Comparison of ENCODE assay signal across 7 cellular contexts in genomic region chr21:30408782-30409494, GRCh38. TPM values are rescaled to one million over a fixed set of nuclear protein-coding genes. Genes with fewer than 3 reads are reported as not detected.
A peak's percentile ranks its signal among the peaks of the same experiment; 100 is the strongest.
DNase-seq lines count a peak whose midpoint lies in the region; ATAC-seq and TF ChIP-seq lines count a peak whose summit lies in the region.
"Had no signal": no experiment of that assay in that cellular context is flagged by ENCODE, and none has a peak within 500 bp of the region (broad histone marks: within the 10 kb centered on the region; RNA-seq: fewer than 3 reads in every experiment).

No MANE protein-coding gene starts in this region.

- peak; percentile 82 for TF ChIP-seq CTCF in LNCAP (IDR thresholded peaks at IDR 0.05)
- no peak; the same call in 1 of the 2 replicates for TF ChIP-seq CTCF in WTC11 (IDR thresholded peaks at IDR 0.05)
- TF ChIP-seq CTCF in lung (IDR thresholded peaks at IDR 0.05; ENCODE audit: control extremely low read depth, extremely low read depth), result no peak

- H3K9me3 Mint-ChIP-seq in WTC11, result peaks cover 16% of the 10 kb centered on the region; the same call in 1 of the 2 replicates
- peaks cover 5 to 14% of the 10 kb centered on the region in 2 donors for H3K9me3 Mint-ChIP-seq in effector memory CD8-positive, alpha-beta T cell

- no peak overlapping the region for H3K27ac ChIP-seq in lung (ENCODE audit: low read depth in 1 of 2, low read length in 1 of 2)
- no peak overlapping the region for H3K27ac ChIP-seq in aorta (ENCODE audit: low read depth in 1 of 2, low read length in 2 of 2)

- H3K4me3 ChIP-seq in lung (no peak overlapping the region), aorta (ENCODE audit: low read length in 2 of 2) (no peak overlapping the region)

- H3K27me3 Mint-ChIP-seq in WTC11 (ENCODE audit: low read depth), result no peaks in the 10 kb centered on the region; the same call in 1 of the 2 replicates
- no peaks in the 10 kb centered on the region for H3K27me3 Mint-ChIP-seq in effector memory CD8-positive, alpha-beta T cell

- no peaks in the 10 kb centered on the region for H3K36me3 ChIP-seq in lung (ENCODE audit: control insufficient read depth in 2 of 2, insufficient read depth in 2 of 2, low read length in 2 of 2)
- no peaks in the 10 kb centered on the region for H3K36me3 ChIP-seq in aorta (ENCODE audit: control insufficient read depth in 1 of 2, insufficient read depth in 2 of 2, low read length in 1 of 2)

- peak; percentile 59 for DNase-seq in COLO668 (lab: John Stamatoyannopoulos, UW; ENCODE audit: unreplicated experiment)
- DNase-seq in WTC11 (ENCODE audit: low spot score), result peak; percentile 84
- peak; percentile 65 for DNase-seq in lung (ENCODE audit: low spot score)
- no peak for DNase-seq in aorta
- DNase-seq in effector memory CD8-positive, alpha-beta T cell, result no peak

- no peaks in the 10 kb centered on the region; the same call in 1 of the 2 replicates for H3K36me3 Mint-ChIP-seq in WTC11
- no peaks in the 10 kb centered on the region for H3K36me3 Mint-ChIP-seq in effector memory CD8-positive, alpha-beta T cell (ENCODE audit: insufficient read depth)

- H3K4me1 ChIP-seq in lung (ENCODE audit: control insufficient read depth in 2 of 2, insufficient read depth in 2 of 2, low read length in 2 of 2) (no peaks in the 10 kb centered on the region), aorta (ENCODE audit: control insufficient read depth in 1 of 2, insufficient read depth in 2 of 2, low read length in 2 of 2) (no peaks in the 10 kb centered on the region)

- ATAC-seq in WTC11 (peak; percentile 100), lung (ENCODE audit: insufficient read depth, low FRiP score) (peak; percentile 90), aorta (ENCODE audit: low FRiP score) (no peak)
- ATAC-seq in effector memory CD8-positive, alpha-beta T cell (replicated peaks), result no peak

- WGBS in lung, 2 donors, result 27% methylated on average over 14 of the region's 14 CpGs
- WGBS in aorta, 2 donors, result 26 to 28% methylated on average over 14 of the region's 14 CpGs

- intact Hi-C loops in aorta (cut with DNase I), result no loop called here

- H3K27me3 ChIP-seq in lung (ENCODE audit: control insufficient read depth, insufficient read depth) (no peaks in the 10 kb centered on the region), aorta (ENCODE audit: control insufficient read depth in 1 of 2, insufficient read depth in 2 of 2, low read length in 1 of 2) (no peaks in the 10 kb centered on the region)

- peaks cover 4% of the 10 kb centered on the region for H3K4me1 Mint-ChIP-seq in WTC11
- no peaks in the 10 kb centered on the region for H3K4me1 Mint-ChIP-seq in effector memory CD8-positive, alpha-beta T cell (ENCODE audit: low read depth in 2 of 2)

- H3K9me3 ChIP-seq in lung (ENCODE audit: control insufficient read depth in 2 of 2, insufficient read depth in 1 of 2, low read length in 1 of 2), result peaks cover 2 to 7% of the 10 kb centered on the region in 2 donors
- H3K9me3 ChIP-seq in aorta (ENCODE audit: control insufficient read depth, low read length), result peaks cover 3% of the 10 kb centered on the region

- POLR2A ChIA-PET in WTC11 (lab: Charles Lee), result interaction anchor here (0.9 kb wide), 1 partner anchor 24 kb away, joined by 3 read pairs; no protein-coding TSS in a partner anchor

- CTCF ChIA-PET in WTC11 (lab: Charles Lee), result interaction anchor here (0.6 to 2.5 kb wide), 30 partner anchors 9 to 750 kb away, joined by 3 to 29 read pairs (median 5); partner anchors contain the start of genes KRTAP13-1, KRTAP13-3, KRTAP15-1 and KRTAP23-1

- peak overlapping the region; percentile 92 for H3K27ac Mint-ChIP-seq in WTC11
- no peak overlapping the region for H3K27ac Mint-ChIP-seq in effector memory CD8-positive, alpha-beta T cell

- H3K4me3 Mint-ChIP-seq in WTC11, result peak overlapping the region; percentile 51
- H3K4me3 Mint-ChIP-seq in effector memory CD8-positive, alpha-beta T cell, result no peak overlapping the region

TF ChIP-seq in WTC11, 78 proteins besides CTCF, POLR2A, EP300 and RAD21:
- TF ChIP-seq ZBTB21 (CRISPR knock-in tag; IDR thresholded peaks at IDR 0.05; ENCODE audit: borderline replicate concordance) (no peak), SP1 (CRISPR knock-in tag; conservative IDR thresholded peaks at IDR 0.05) (0 out of 2 replicates have a peak, but pooled peaks have one; percentile 35), FOXP1 (CRISPR knock-in tag; IDR thresholded peaks at IDR 0.05; ENCODE audit: borderline replicate concordance) (peak; percentile 32; the same call in 1 of the 2 replicates), NFYB (CRISPR knock-in tag; conservative IDR thresholded peaks at IDR 0.05; ENCODE audit: low read depth) (peak; percentile 33; the same call in 1 of the 2 replicates), FOXK1 (CRISPR knock-in tag; IDR thresholded peaks at IDR 0.05) (peak; percentile 99), TCF7 (CRISPR knock-in tag; IDR thresholded peaks at IDR 0.05; ENCODE audit: low read depth) (no peak), MAX (CRISPR knock-in tag; IDR thresholded peaks at IDR 0.05) (peak; percentile 70), USF1 (CRISPR knock-in tag; IDR thresholded peaks at IDR 0.05) (no peak), ETV6 (CRISPR knock-in tag; IDR thresholded peaks at IDR 0.05) (0 out of 2 replicates have a peak, but pooled peaks have one; percentile 54), FOXP4 (CRISPR knock-in tag; IDR thresholded peaks at IDR 0.05) (peak; percentile 86)
- TF ChIP-seq, protein P1, sequence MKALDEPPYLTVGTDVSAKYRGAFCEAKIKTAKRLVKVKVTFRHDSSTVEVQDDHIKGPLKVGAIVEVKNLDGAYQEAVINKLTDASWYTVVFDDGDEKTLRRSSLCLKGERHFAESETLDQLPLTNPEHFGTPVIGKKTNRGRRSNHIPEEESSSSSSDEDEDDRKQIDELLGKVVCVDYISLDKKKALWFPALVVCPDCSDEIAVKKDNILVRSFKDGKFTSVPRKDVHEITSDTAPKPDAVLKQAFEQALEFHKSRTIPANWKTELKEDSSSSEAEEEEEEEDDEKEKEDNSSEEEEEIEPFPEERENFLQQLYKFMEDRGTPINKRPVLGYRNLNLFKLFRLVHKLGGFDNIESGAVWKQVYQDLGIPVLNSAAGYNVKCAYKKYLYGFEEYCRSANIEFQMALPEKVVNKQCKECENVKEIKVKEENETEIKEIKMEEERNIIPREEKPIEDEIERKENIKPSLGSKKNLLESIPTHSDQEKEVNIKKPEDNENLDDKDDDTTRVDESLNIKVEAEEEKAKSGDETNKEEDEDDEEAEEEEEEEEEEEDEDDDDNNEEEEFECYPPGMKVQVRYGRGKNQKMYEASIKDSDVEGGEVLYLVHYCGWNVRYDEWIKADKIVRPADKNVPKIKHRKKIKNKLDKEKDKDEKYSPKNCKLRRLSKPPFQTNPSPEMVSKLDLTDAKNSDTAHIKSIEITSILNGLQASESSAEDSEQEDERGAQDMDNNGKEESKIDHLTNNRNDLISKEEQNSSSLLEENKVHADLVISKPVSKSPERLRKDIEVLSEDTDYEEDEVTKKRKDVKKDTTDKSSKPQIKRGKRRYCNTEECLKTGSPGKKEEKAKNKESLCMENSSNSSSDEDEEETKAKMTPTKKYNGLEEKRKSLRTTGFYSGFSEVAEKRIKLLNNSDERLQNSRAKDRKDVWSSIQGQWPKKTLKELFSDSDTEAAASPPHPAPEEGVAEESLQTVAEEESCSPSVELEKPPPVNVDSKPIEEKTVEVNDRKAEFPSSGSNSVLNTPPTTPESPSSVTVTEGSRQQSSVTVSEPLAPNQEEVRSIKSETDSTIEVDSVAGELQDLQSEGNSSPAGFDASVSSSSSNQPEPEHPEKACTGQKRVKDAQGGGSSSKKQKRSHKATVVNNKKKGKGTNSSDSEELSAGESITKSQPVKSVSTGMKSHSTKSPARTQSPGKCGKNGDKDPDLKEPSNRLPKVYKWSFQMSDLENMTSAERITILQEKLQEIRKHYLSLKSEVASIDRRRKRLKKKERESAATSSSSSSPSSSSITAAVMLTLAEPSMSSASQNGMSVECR (CRISPR knock-in tag; IDR thresholded peaks at IDR 0.05; ENCODE audit: borderline replicate concordance), result 0 out of 2 replicates have a peak, but pooled peaks have one; percentile 24

RNA-seq across cellular contexts. Expression of gene KRTAP13-1, which starts 13.1 kb away (rescaled TPM):
- total RNA-seq in WTC11 (2021), result not detected in 3 replicates
- total RNA-seq in lung, result not detected
- not detected for polyA plus RNA-seq in lung
- not detected for total RNA-seq in aorta
- polyA plus RNA-seq in aorta, result not detected
- total RNA-seq: myocyte had no signal

RNA-seq across cellular contexts. Expression of gene KRTAP13-3, which starts 16.8 kb away (rescaled TPM):
- total RNA-seq in WTC11 (2021) (not detected in 3 replicates), lung (not detected), aorta (not detected)
- polyA plus RNA-seq in lung (not detected), aorta (not detected)
- total RNA-seq: myocyte had no signal

RNA-seq across cellular contexts. Expression of gene KRTAP13-4, which starts 21.1 kb away (rescaled TPM):
- total RNA-seq in WTC11 (2021) (0.32 TPM in 1 of 3 replicates, not detected in the others), lung (not detected), aorta (not detected)
- polyA plus RNA-seq in lung (not detected), aorta (not detected)
- total RNA-seq: myocyte had no signal

RNA-seq across cellular contexts. Expression of gene KRTAP15-1, which starts 31.1 kb away (rescaled TPM):
- total RNA-seq in WTC11 (2021), result not detected in 3 replicates
- not detected for total RNA-seq in lung
- not detected for polyA plus RNA-seq in lung
- total RNA-seq in aorta, result not detected
- not detected for polyA plus RNA-seq in aorta
- total RNA-seq: myocyte had no signal

RNA-seq across cellular contexts. Expression of gene KRTAP13-2, which starts 36.9 kb away (rescaled TPM):
- not detected in 3 replicates for total RNA-seq in WTC11 (2021)
- total RNA-seq in lung, result not detected
- polyA plus RNA-seq in lung, result not detected
- not detected for total RNA-seq in aorta
- polyA plus RNA-seq in aorta, result not detected
- total RNA-seq: myocyte had no signal

Comparison
In these comparisons a context has a peak if more than half of its experiments do, and no peak if none do; other contexts are left out.
1. DNase-seq: peak in COLO668 (single experiment), WTC11 (single experiment) and lung (single experiment); none in aorta (0 of 2) and effector memory CD8-positive, alpha-beta T cell (0 of 3).
2. ATAC-seq: peak in WTC11 (single experiment) and lung (single experiment); none in aorta (single experiment) and effector memory CD8-positive, alpha-beta T cell (single experiment).